9 cellular contexts compared by ENCODE assay signal in genomic region chr5:89342106-89342876, GRCh38.
DNase-seq lines count a peak whose midpoint lies in the region; ATAC-seq and TF ChIP-seq lines count a peak whose summit lies in the region.
"Had no signal": no experiment of that assay in that cellular context is flagged by ENCODE, and none has a peak within 500 bp of the region (broad histone marks: within the 10 kb centered on the region; RNA-seq: fewer than 3 reads in every experiment).

No MANE protein-coding gene starts in this region.

- H3K9me3 Mint-ChIP-seq in stimulated activated naive B cell treated with anti-CD40 and anti-IgM and Interleukin-4, amounts not matched to agents 10 μg/mL and 1 μg/mL and 100 μg/mL, for 72 hours, result peaks cover 5 to 10% of the 10 kb centered on the region in 2 donors

- peak overlapping the region; percentile 80 for H3K27ac Mint-ChIP-seq in stimulated activated naive B cell treated with anti-CD40 and anti-IgM and Interleukin-4, amounts not matched to agents 10 μg/mL and 1 μg/mL and 100 μg/mL, for 72 hours

- no peaks in the 10 kb centered on the region for H3K36me3 ChIP-seq in aorta (ENCODE audit: control insufficient read depth in 1 of 2, insufficient read depth in 2 of 2, low read length in 1 of 2)

- peak overlapping the region; percentile 50 to 52 for H3K4me3 Mint-ChIP-seq in stimulated activated naive B cell treated with anti-CD40 and anti-IgM and Interleukin-4, amounts not matched to agents 10 μg/mL and 1 μg/mL and 100 μg/mL, for 72 hours

- no peak overlapping the region for H3K4me3 ChIP-seq in astrocyte of the cerebellum (ENCODE audit: low read depth, low read length)
- H3K4me3 ChIP-seq in aorta (ENCODE audit: low read length in 2 of 2), result no peak overlapping the region

- no peaks in the 10 kb centered on the region for H3K27me3 Mint-ChIP-seq in stimulated activated naive B cell treated with anti-CD40 and anti-IgM and Interleukin-4, amounts not matched to agents 10 μg/mL and 1 μg/mL and 100 μg/mL, for 72 hours

- no peak overlapping the region for H3K27ac ChIP-seq in aorta (ENCODE audit: low read depth in 1 of 2, low read length in 2 of 2)

- H3K9me3 ChIP-seq in aorta (ENCODE audit: control insufficient read depth, low read length), result no peaks in the 10 kb centered on the region

- in situ Hi-C loops in astrocyte of the cerebellum (cut with HindIII; ENCODE audit: low sequenced_read_pairs), result no loop called here

- peaks cover 26 to 39% of the 10 kb centered on the region in 2 donors for H3K4me1 Mint-ChIP-seq in stimulated activated naive B cell treated with anti-CD40 and anti-IgM and Interleukin-4, amounts not matched to agents 10 μg/mL and 1 μg/mL and 100 μg/mL, for 72 hours

- intact Hi-C loops in aorta (cut with DNase I), result no loop called here

- H3K4me1 ChIP-seq in aorta (ENCODE audit: control insufficient read depth in 1 of 2, insufficient read depth in 2 of 2, low read length in 2 of 2), result peaks cover 0 to 2% of the 10 kb centered on the region in 2 donors

- WGBS in aorta, 2 donors, result 63 to 66% methylated on average over 2 of the region's 2 CpGs

- peaks cover 4 to 20% of the 10 kb centered on the region in 2 donors for H3K36me3 Mint-ChIP-seq in stimulated activated naive B cell treated with anti-CD40 and anti-IgM and Interleukin-4, amounts not matched to agents 10 μg/mL and 1 μg/mL and 100 μg/mL, for 72 hours

- peak; percentile 4 for DNase-seq in NCI-H748 (lab: John Stamatoyannopoulos, UW; ENCODE audit: unreplicated experiment)
- no peak for DNase-seq in NCI-H748 treated with DMSO at 0.1 percent for 48 hours (lab: John Stamatoyannopoulos, UW)
- DNase-seq in astrocyte of the cerebellum (ENCODE audit: low read depth), result peak; percentile 72
- no peak for DNase-seq in stimulated activated naive B cell treated with anti-CD40 and anti-IgM and Interleukin-4, amounts not matched to agents 10 μg/mL and 1 μg/mL and 100 μg/mL, for 72 hours
- no peak for DNase-seq in aorta
- DNase-seq in NK-92 (lab: John Stamatoyannopoulos, UW; ENCODE audit: unreplicated experiment), result no peak
- DNase-seq: AML-193 had no signal

- no peak for TF ChIP-seq CTCF in astrocyte of the cerebellum (IDR thresholded peaks at IDR 0.05; ENCODE audit: low read depth, low read length, missing control alignments)

- no peaks in the 10 kb centered on the region for H3K27me3 ChIP-seq in aorta (ENCODE audit: control insufficient read depth in 1 of 2, insufficient read depth in 2 of 2, low read length in 1 of 2)

- ATAC-seq in HG03064 (IDR thresholded peaks at IDR 0.05; ENCODE audit: low read depth, unreplicated experiment) (peak; percentile 34), aorta (ENCODE audit: low FRiP score) (no peak), HG03175 (IDR thresholded peaks at IDR 0.05; ENCODE audit: unreplicated experiment) (no peak)
- peak; percentile 64 to 67 for ATAC-seq in stimulated activated naive B cell treated with anti-CD40 and anti-IgM and Interleukin-4, amounts not matched to agents 10 μg/mL and 1 μg/mL and 100 μg/mL, for 72 hours (replicated peaks)

Comparison
In these comparisons a context has a peak if more than half of its experiments do, and no peak if none do; other contexts are left out.
1. DNase-seq: peak in NCI-H748 (single experiment) and astrocyte of the cerebellum (single experiment); none in NCI-H748 treated with DMSO at 0.1 percent for 48 hours (single experiment), stimulated activated naive B cell treated with anti-CD40 and anti-IgM and Interleukin-4, amounts not matched to agents 10 μg/mL and 1 μg/mL and 100 μg/mL, for 72 hours (single experiment), aorta (0 of 2) and NK-92 (single experiment).
2. ATAC-seq: peak in HG03064 (single experiment) and stimulated activated naive B cell treated with anti-CD40 and anti-IgM and Interleukin-4, amounts not matched to agents 10 μg/mL and 1 μg/mL and 100 μg/mL, for 72 hours (2 of 2); none in aorta (single experiment) and HG03175 (single experiment).